ENCODE assay signal across 14 cellular contexts in genomic region chr3:47870702-47871255, GRCh38.
A peak's percentile ranks its signal among the peaks of the same experiment; 100 is the strongest.
DNase-seq lines count a peak whose midpoint lies in the region; TF ChIP-seq lines count a peak whose summit lies in the region.
"Had no signal": no experiment of that assay in that cellular context is flagged by ENCODE, and none has a peak within 500 bp of the region (broad histone marks: within the 10 kb centered on the region; RNA-seq: fewer than 3 reads in every experiment).

No MANE protein-coding gene starts in this region.

- H3K36me3 ChIP-seq in breast epithelium = no peaks in the 10 kb centered on the region
- no peaks in the 10 kb centered on the region for H3K36me3 ChIP-seq in uterus

- BruUV-seq in MCF 10A (replicated peaks; lab: Mats Ljungman, UMichigan) = no TSS peak

- intact Hi-C loops in MCF 10A (cut with micrococcal nuclease) = no loop called here
- intact Hi-C loops in breast epithelium (cut with DNase I; ENCODE audit: low total_unique reads) = no loop called here
- intact Hi-C loops in uterus (cut with DNase I; ENCODE audit: low total_unique reads) = no loop called here

- no peak for TF ChIP-seq POLR2A in breast epithelium (IDR thresholded peaks at IDR 0.05)
- TF ChIP-seq POLR2A in uterus (IDR thresholded peaks at IDR 0.05) = no peak

- H3K9me3 ChIP-seq in breast epithelium (no peaks in the 10 kb centered on the region), uterus (no peaks in the 10 kb centered on the region)
- H3K9me3 ChIP-seq: BLaER1 treated with 17β-estradiol and CSF1 and Interleukin-3, amounts not matched to agents 10 nM and 100 nM had no signal

- H3K4me1 ChIP-seq in breast epithelium (no peaks in the 10 kb centered on the region), uterus (no peaks in the 10 kb centered on the region)
- H3K4me1 ChIP-seq: BLaER1 treated with 17β-estradiol and CSF1 and Interleukin-3, amounts not matched to agents 10 nM and 100 nM had no signal

- DNase-seq in MCF 10A (ENCODE audit: unreplicated experiment) (no peak), breast epithelium (ENCODE audit: low spot score in 2 of 2) (no peak), chondrocyte (ENCODE audit: low spot score) (no peak), osteocyte (ENCODE audit: extremely low spot score, unreplicated experiment) (no peak), uterus (no peak), COLO668 (lab: John Stamatoyannopoulos, UW; ENCODE audit: unreplicated experiment) (no peak)
- DNase-seq in stimulated activated CD8-positive, alpha-beta memory T cell treated with anti-CD3 and anti-CD28 coated beads, Interleukin-4, amount 100 ng/mL, for 48 hours = no peak
- DNase-seq: 8988T; CD4-positive, alpha-beta T cell; DND-41; GDM1; HCEC 1CT had no signal

- no peaks in the 10 kb centered on the region for H3K4me1 Mint-ChIP-seq in MCF 10A (ENCODE audit: insufficient read depth, unreplicated experiment)
- peaks cover 4% of the 10 kb centered on the region for H3K4me1 Mint-ChIP-seq in chondrocyte (ENCODE audit: low read depth)
- no peaks in the 10 kb centered on the region for H3K4me1 Mint-ChIP-seq in osteocyte (ENCODE audit: unreplicated experiment)

- TF ChIP-seq CTCF in MCF 10A (IDR thresholded peaks at IDR 0.05; ENCODE audit: unreplicated experiment) (no peak), breast epithelium (IDR thresholded peaks at IDR 0.05) (no peak), chondrocyte (IDR thresholded peaks at IDR 0.05) (no peak), osteocyte (IDR thresholded peaks at IDR 0.05) (no peak), uterus (IDR thresholded peaks at IDR 0.05) (no peak)

- CTCF ChIA-PET in MCF 10A (lab: Yijun Ruan, JAX) = interaction anchor here (0.7 kb wide), 1 partner anchor 8 kb away, joined by 3 read pairs; no protein-coding TSS in a partner anchor

- H3K36me3 Mint-ChIP-seq in MCF 10A (ENCODE audit: insufficient read depth, unreplicated experiment) (peaks cover 74% of the 10 kb centered on the region), chondrocyte (ENCODE audit: low read depth) (peaks cover 44% of the 10 kb centered on the region), osteocyte (ENCODE audit: unreplicated experiment) (peaks cover 43% of the 10 kb centered on the region)

- H3K4me3 Mint-ChIP-seq in MCF 10A (ENCODE audit: unreplicated experiment) (no peak overlapping the region), chondrocyte (ENCODE audit: unreplicated experiment) (no peak overlapping the region), osteocyte (ENCODE audit: unreplicated experiment) (no peak overlapping the region)
- H3K4me3 Mint-ChIP-seq: CD4-positive, alpha-beta T cell had no signal

- H3K27me3 ChIP-seq in breast epithelium = no peaks in the 10 kb centered on the region
- H3K27me3 ChIP-seq in uterus = no peaks in the 10 kb centered on the region
- H3K27me3 ChIP-seq: BLaER1 treated with 17β-estradiol and CSF1 and Interleukin-3, amounts not matched to agents 10 nM and 100 nM had no signal

- H3K27ac ChIP-seq in breast epithelium (no peak overlapping the region), uterus (no peak overlapping the region)
- H3K27ac ChIP-seq: BLaER1 treated with 17β-estradiol and CSF1 and Interleukin-3, amounts not matched to agents 10 nM and 100 nM; HL-60 had no signal

- POLR2A ChIA-PET in MCF 10A (lab: Yijun Ruan, JAX) = no interaction called here

- H3K27me3 Mint-ChIP-seq in MCF 10A (ENCODE audit: insufficient read depth, unreplicated experiment) = no peaks in the 10 kb centered on the region
- H3K27me3 Mint-ChIP-seq in chondrocyte (ENCODE audit: low read depth) = no peaks in the 10 kb centered on the region
- no peaks in the 10 kb centered on the region for H3K27me3 Mint-ChIP-seq in osteocyte (ENCODE audit: unreplicated experiment)
- H3K27me3 Mint-ChIP-seq: CD4-positive, alpha-beta T cell had no signal

- H3K27ac Mint-ChIP-seq in MCF 10A (ENCODE audit: low read depth, unreplicated experiment) (peak overlapping the region; percentile 42), chondrocyte (ENCODE audit: unreplicated experiment) (peak overlapping the region; percentile 45), osteocyte (ENCODE audit: unreplicated experiment) (peak overlapping the region; percentile 23)
- H3K27ac Mint-ChIP-seq: CD4-positive, alpha-beta T cell had no signal

- no peaks in the 10 kb centered on the region for H3K9me3 Mint-ChIP-seq in MCF 10A (ENCODE audit: unreplicated experiment)
- no peaks in the 10 kb centered on the region for H3K9me3 Mint-ChIP-seq in chondrocyte (ENCODE audit: low read depth)
- no peaks in the 10 kb centered on the region for H3K9me3 Mint-ChIP-seq in osteocyte (ENCODE audit: unreplicated experiment)
- H3K9me3 Mint-ChIP-seq: CD4-positive, alpha-beta T cell had no signal

- H3K4me3 ChIP-seq in breast epithelium = no peak overlapping the region
- no peak overlapping the region for H3K4me3 ChIP-seq in uterus
- H3K4me3 ChIP-seq: BLaER1 treated with 17β-estradiol and CSF1 and Interleukin-3, amounts not matched to agents 10 nM and 100 nM had no signal
